Comparison of ENCODE assay signal across 8 cellular contexts in genomic region chr10:68331455-68332258, GRCh38. TPM values are rescaled to one million over a fixed set of nuclear protein-coding genes. Genes with fewer than 3 reads are reported as not detected.
DNase-seq lines count a peak whose midpoint lies in the region; ATAC-seq and TF ChIP-seq lines count a peak whose summit lies in the region.

A gene with protein sequence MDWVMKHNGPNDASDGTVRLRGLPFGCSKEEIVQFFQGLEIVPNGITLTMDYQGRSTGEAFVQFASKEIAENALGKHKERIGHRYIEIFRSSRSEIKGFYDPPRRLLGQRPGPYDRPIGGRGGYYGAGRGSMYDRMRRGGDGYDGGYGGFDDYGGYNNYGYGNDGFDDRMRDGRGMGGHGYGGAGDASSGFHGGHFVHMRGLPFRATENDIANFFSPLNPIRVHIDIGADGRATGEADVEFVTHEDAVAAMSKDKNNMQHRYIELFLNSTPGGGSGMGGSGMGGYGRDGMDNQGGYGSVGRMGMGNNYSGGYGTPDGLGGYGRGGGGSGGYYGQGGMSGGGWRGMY (plus strand): TSS chr10:68332064. CDS start chr10:68337222, 5,158 bp downstream.

- TF ChIP-seq EP300 in ovary (IDR thresholded peaks at IDR 0.05) = no peak

- peak within 1 kb of the TSS; percentile 44 for H2AFZ ChIP-seq in SU-DHL-6 (ENCODE audit: low read depth, low read length, severe bottlenecking)

- intact Hi-C loops in Right ventricle myocardium inferior (cut with DNase I) (loop anchor here (2.0 to 10.0 kb wide), 3 partner anchors 259 to 573 kb away; partner anchors contain the start of genes DDX50 and SIRT1), ovary (cut with DNase I) (loop anchor here in 2 of 4 donors (10.0 kb wide), 3 partner anchors 117 to 487 kb away; partner anchors contain the start of gene CCAR1 (in 1 of the 2))

- peak; percentile 100 for TF ChIP-seq POLR2A in ovary (IDR thresholded peaks at IDR 0.05)

- no peaks in the 10 kb centered on the region for H3K9me2 ChIP-seq in SU-DHL-6 (replicated peaks; ENCODE audit: insufficient read depth, low read length)

- peak within 1 kb of the TSS; percentile 99 for H3K9ac ChIP-seq in SU-DHL-6 (ENCODE audit: low read length)

- H3K9me3 ChIP-seq in SU-DHL-6 (ENCODE audit: insufficient read depth, low read length) = no peaks in the 10 kb centered on the region
- H3K9me3 ChIP-seq in ovary = no peaks in the 10 kb centered on the region
- H3K9me3 ChIP-seq in thymus (ENCODE audit: control insufficient read depth) = no peaks in the 10 kb centered on the region

- H3F3A ChIP-seq in SU-DHL-6 (ENCODE audit: insufficient read depth) = peaks cover 14% of the 10 kb centered on the region; the same call in 1 of the 2 replicates

- H3K79me2 ChIP-seq in SU-DHL-6 (ENCODE audit: insufficient read depth, low read length) = peaks cover 48% of the 10 kb centered on the region

- H3K9me3 Mint-ChIP-seq in activated naive CD8-positive, alpha-beta T cell treated with anti-CD3 and anti-CD28 coated beads, Interleukin-2, amount 10 ng/mL, durations not matched to agents 7 days and 5 days = no peaks in the 10 kb centered on the region

- H3K27ac ChIP-seq in SU-DHL-6 (ENCODE audit: low read depth, low read length) = peak within 1 kb of the TSS; percentile 76
- H3K27ac ChIP-seq in ovary = peak within 1 kb of the TSS; percentile 92 to 94
- H3K27ac ChIP-seq in thymus (ENCODE audit: low read depth) = peak within 1 kb of the TSS; percentile 100

- DNase-seq in NCI-H1417 (lab: John Stamatoyannopoulos, UW) (peak; percentile 92 to 97 (median 95)), Right ventricle myocardium inferior (ENCODE audit: missing footprints) (peak; percentile 98), ovary (peak; percentile 99)
- DNase-seq in activated naive CD8-positive, alpha-beta T cell treated with anti-CD3 and anti-CD28 coated beads, Interleukin-2, amount 10 ng/mL, durations not matched to agents 7 days and 5 days = peak; percentile 99

- TF ChIP-seq CTCF in GM12875 (IDR thresholded peaks at IDR 0.05; ENCODE audit: borderline replicate concordance, insufficient read depth, low read depth, low read length) (no peak), SU-DHL-6 (IDR thresholded peaks at IDR 0.05; ENCODE audit: insufficient read depth, low read length, poor library complexity, severe bottlenecking) (no peak), ovary (IDR thresholded peaks at IDR 0.05) (peak in 1 of 3 donors; percentile 16)

- peaks cover 39% of the 10 kb centered on the region for H4K20me1 ChIP-seq in SU-DHL-6 (ENCODE audit: low read depth, low read length)

- no peaks in the 10 kb centered on the region for H3K27me3 ChIP-seq in SU-DHL-6 (ENCODE audit: low read length)
- no peaks in the 10 kb centered on the region for H3K27me3 ChIP-seq in ovary
- no peaks in the 10 kb centered on the region for H3K27me3 ChIP-seq in thymus (ENCODE audit: control insufficient read depth, insufficient read depth)

- H3K27ac Mint-ChIP-seq in activated naive CD8-positive, alpha-beta T cell treated with anti-CD3 and anti-CD28 coated beads, Interleukin-2, amount 10 ng/mL, durations not matched to agents 7 days and 5 days = peak within 1 kb of the TSS; percentile 100

- peaks cover 28% of the 10 kb centered on the region for H3K36me3 Mint-ChIP-seq in activated naive CD8-positive, alpha-beta T cell treated with anti-CD3 and anti-CD28 coated beads, Interleukin-2, amount 10 ng/mL, durations not matched to agents 7 days and 5 days

- peak within 1 kb of the TSS; percentile 99 for H3K4me3 Mint-ChIP-seq in activated naive CD8-positive, alpha-beta T cell treated with anti-CD3 and anti-CD28 coated beads, Interleukin-2, amount 10 ng/mL, durations not matched to agents 7 days and 5 days

- POLR2A ChIA-PET in activated naive CD8-positive, alpha-beta T cell treated with anti-CD3 and anti-CD28 coated beads, Interleukin-2, amount 10 ng/mL, durations not matched to agents 7 days and 5 days (lab: Charles Lee) = interaction anchor here (0.6 to 4.6 kb wide), 27 partner anchors 8 to 666 kb away, joined by 3 to 60 read pairs (median 4); partner anchors contain the start of genes CCAR1, DNAJC12, HERC4 and RUFY2

- peak within 1 kb of the TSS; percentile 85 for H3K4me3 ChIP-seq in GM12875 (ENCODE audit: low read depth, low read length)
- peak within 1 kb of the TSS; percentile 97 for H3K4me3 ChIP-seq in SU-DHL-6 (ENCODE audit: insufficient read depth, low read length, poor library complexity, severe bottlenecking)
- H3K4me3 ChIP-seq in ovary = peak within 1 kb of the TSS; percentile 88
- peak within 1 kb of the TSS; percentile 99 for H3K4me3 ChIP-seq in thymus (ENCODE audit: low read length)

- peaks cover 38% of the 10 kb centered on the region for H3K4me1 Mint-ChIP-seq in activated naive CD8-positive, alpha-beta T cell treated with anti-CD3 and anti-CD28 coated beads, Interleukin-2, amount 10 ng/mL, durations not matched to agents 7 days and 5 days

- H3K4me2 ChIP-seq in SU-DHL-6 (ENCODE audit: low read depth, low read length, poor library complexity, severe bottlenecking) = peak within 1 kb of the TSS; percentile 95

- H3K27me3 Mint-ChIP-seq in activated naive CD8-positive, alpha-beta T cell treated with anti-CD3 and anti-CD28 coated beads, Interleukin-2, amount 10 ng/mL, durations not matched to agents 7 days and 5 days = no peaks in the 10 kb centered on the region

- H3K4me1 ChIP-seq in ovary (ENCODE audit: insufficient read depth) (peaks cover 9% of the 10 kb centered on the region), thymus (ENCODE audit: control insufficient read depth, insufficient read depth, low read length) (peaks cover 14% of the 10 kb centered on the region)

- H3K36me3 ChIP-seq in SU-DHL-6 (ENCODE audit: low read length) (peaks cover 26% of the 10 kb centered on the region), ovary (no peaks in the 10 kb centered on the region), thymus (ENCODE audit: control insufficient read depth, insufficient read depth) (no peaks in the 10 kb centered on the region)

- 0 to 1% (median 0%) methylated on average over 72 to 73 of the region's 73 CpGs for WGBS in ovary, 3 donors
- under 1% methylated on average over 73 of the region's 73 CpGs for WGBS in thymus

- peak; percentile 83 for ATAC-seq in HG02763 (IDR thresholded peaks at IDR 0.05; ENCODE audit: unreplicated experiment)
- ATAC-seq in activated naive CD8-positive, alpha-beta T cell treated with anti-CD3 and anti-CD28 coated beads, Interleukin-2, amount 10 ng/mL, durations not matched to agents 7 days and 5 days (ENCODE audit: low read depth) = peak; percentile 90
- ATAC-seq in Right ventricle myocardium inferior = peak; percentile 93

RNA-seq across cellular contexts. Expression of the gene that starts here (rescaled TPM):
- 100 to 1,000 TPM; 132 to 138 TPM for total RNA-seq in activated naive CD8-positive, alpha-beta T cell treated with anti-CD3 and anti-CD28 coated beads, Interleukin-2, amount 10 ng/mL, durations not matched to agents 7 days and 5 days
- total RNA-seq in Right ventricle myocardium inferior (123 TPM), ovary (100 to 1,000 TPM in 5 of 7 donors, 10 to 100 TPM in 2; 38.9 to 173 (median 114) TPM)
- polyA plus RNA-seq in ovary (100 to 1,000 TPM; 173 to 337 TPM), thymus (212 TPM)

Comparison
In these comparisons a context has a peak if more than half of its experiments do, and no peak if none do; other contexts are left out.
1. Peak in every context shown above with its lines: DNase-seq, ATAC-seq, H3K4me3 ChIP-seq and H3K27ac ChIP-seq.